ENCODE assay signal across 12 cellular contexts in genomic region chr12:104480826-104481457, GRCh38. TPM values are rescaled to one million over a fixed set of nuclear protein-coding genes. Genes with fewer than 3 reads are reported as not detected.
DNase-seq lines count a peak whose midpoint lies in the region; ATAC-seq and TF ChIP-seq lines count a peak whose summit lies in the region.
"Had no signal": no experiment of that assay in that cellular context is flagged by ENCODE, and none has a peak within 500 bp of the region (broad histone marks: within the 10 kb centered on the region; RNA-seq: fewer than 3 reads in every experiment).

No MANE protein-coding gene starts in this region.

- peaks cover 89 to 97% (median 96%) of the 10 kb centered on the region in 3 donors for H3K4me1 Mint-ChIP-seq in CD8-positive, alpha-beta memory T cell
- no peaks in the 10 kb centered on the region for H3K4me1 Mint-ChIP-seq in Calu3 (ENCODE audit: low read depth, unreplicated experiment)

- DNase-seq in CD8-positive, alpha-beta memory T cell, result no peak
- DNase-seq in epithelial cell of esophagus (ENCODE audit: low read depth), result peak; percentile 49
- peak; percentile 77 for DNase-seq in non-pigmented ciliary epithelial cell (ENCODE audit: low read depth)
- no peak for DNase-seq in Calu3
- DNase-seq in DMS 273 treated with DMSO at 0.1 percent for 48 hours (lab: John Stamatoyannopoulos, UW), result no peak
- DNase-seq: activated naive CD4-positive, alpha-beta T cell treated with anti-CD3 and anti-CD28 coated beads, Interleukin-2, amount 50 U/mL, for 16 hours; DMS79; glutamatergic neuron; SHP77 treated with DMSO at 0.1 percent for 48 hours had no signal

- no peak for TF ChIP-seq POLR2A in GM18505 (IDR thresholded peaks at IDR 0.05; ENCODE audit: borderline replicate concordance, extremely low read depth, insufficient read depth, insufficient read length)

- H3K9me2 ChIP-seq in OCI-LY1 (ENCODE audit: low read depth, low read length), result no peaks in the 10 kb centered on the region

- peaks cover 12% of the 10 kb centered on the region; the same call in 1 of the 2 replicates for H3K79me2 ChIP-seq in OCI-LY1 (ENCODE audit: insufficient read depth, low read length)

- no peaks in the 10 kb centered on the region for H3K9me3 ChIP-seq in CD8-positive, alpha-beta memory T cell (ENCODE audit: low read length)
- no peaks in the 10 kb centered on the region for H3K9me3 ChIP-seq in OCI-LY1 (ENCODE audit: low read length)

- H3K4me3 ChIP-seq in CD8-positive, alpha-beta memory T cell (ENCODE audit: low read length), result no peak overlapping the region
- H3K4me3 ChIP-seq in OCI-LY1 (ENCODE audit: low read depth, low read length, poor library complexity, severe bottlenecking) (no peak overlapping the region), epithelial cell of esophagus (ENCODE audit: low read length) (no peak overlapping the region)

- no peak overlapping the region; the same call in 1 of the 2 replicates for H3K4me2 ChIP-seq in OCI-LY1 (ENCODE audit: low read length)

- peaks cover 6 to 28% (median 14%) of the 10 kb centered on the region in 3 donors for H3K36me3 Mint-ChIP-seq in CD8-positive, alpha-beta memory T cell
- no peaks in the 10 kb centered on the region for H3K36me3 Mint-ChIP-seq in Calu3 (ENCODE audit: insufficient read depth, unreplicated experiment)

- BruUV-seq in Calu3 (replicated peaks; lab: Mats Ljungman, UMichigan), result no TSS peak

- CTCF ChIA-PET in CD8-positive, alpha-beta memory T cell (lab: Charles Lee), result interaction anchor here (0.9 kb wide), 1 partner anchor 13 kb away, joined by 3 read pairs; no protein-coding TSS in a partner anchor
- CTCF ChIA-PET in Calu3 (lab: Charles Lee), result no interaction called here

- no peak overlapping the region for H2AFZ ChIP-seq in OCI-LY1 (ENCODE audit: low read length)

- no peaks in the 10 kb centered on the region for H3K36me3 ChIP-seq in CD8-positive, alpha-beta memory T cell (ENCODE audit: insufficient read depth, low read length)
- H3K36me3 ChIP-seq in OCI-LY1 (ENCODE audit: insufficient read depth, low read length), result 0 out of 2 replicates have a peak, but pooled peaks cover 6% of the 10 kb centered on the region

- no peak overlapping the region for H3K27ac ChIP-seq in CD8-positive, alpha-beta memory T cell (ENCODE audit: low read depth, low read length)
- peak overlapping the region; percentile 86 for H3K27ac ChIP-seq in OCI-LY1 (ENCODE audit: low read depth, low read length, poor library complexity, severe bottlenecking)

- POLR2A ChIA-PET in CD8-positive, alpha-beta memory T cell (lab: Charles Lee), result interaction anchor here (0.7 kb wide), 1 partner anchor 193 kb away, joined by 3 read pairs; no protein-coding TSS in a partner anchor

- TF ChIP-seq CTCF in OCI-LY1 (IDR thresholded peaks at IDR 0.05; ENCODE audit: low read length) (no peak), epithelial cell of esophagus (IDR thresholded peaks at IDR 0.05; ENCODE audit: insufficient read depth, low read depth, low read length, missing control alignments) (no peak), Calu3 (IDR thresholded peaks at IDR 0.05; ENCODE audit: unreplicated experiment) (no peak)

- no peaks in the 10 kb centered on the region for H3K27me3 ChIP-seq in CD8-positive, alpha-beta memory T cell (ENCODE audit: insufficient read depth, low read length, poor library complexity, severe bottlenecking)
- no peaks in the 10 kb centered on the region for H3K27me3 ChIP-seq in OCI-LY1 (ENCODE audit: insufficient read depth, low read length)

- H3K27ac Mint-ChIP-seq in CD8-positive, alpha-beta memory T cell, result peak overlapping the region in 5 of 8 donors; percentile 22 to 82 (median 53)
- H3K27ac Mint-ChIP-seq in Calu3 (ENCODE audit: unreplicated experiment), result no peak overlapping the region

- peaks cover 82% of the 10 kb centered on the region for H3K4me1 ChIP-seq in CD8-positive, alpha-beta memory T cell (ENCODE audit: insufficient read depth, low read length)
- peaks cover 70% of the 10 kb centered on the region for H3K4me1 ChIP-seq in OCI-LY1 (ENCODE audit: insufficient read depth, low read length, severe bottlenecking)

- H3K9me3 Mint-ChIP-seq in CD8-positive, alpha-beta memory T cell, result no peaks in the 10 kb centered on the region
- no peaks in the 10 kb centered on the region for H3K9me3 Mint-ChIP-seq in Calu3 (ENCODE audit: low read depth, unreplicated experiment)

- no peaks in the 10 kb centered on the region for H4K20me1 ChIP-seq in OCI-LY1 (ENCODE audit: insufficient read depth, low read length)

- H3K27me3 Mint-ChIP-seq in CD8-positive, alpha-beta memory T cell, result no peaks in the 10 kb centered on the region
- peaks cover 20% of the 10 kb centered on the region for H3K27me3 Mint-ChIP-seq in Calu3 (ENCODE audit: unreplicated experiment)

- ATAC-seq in GM18505 (IDR thresholded peaks at IDR 0.05; ENCODE audit: unreplicated experiment) (no peak), HG02981 (IDR thresholded peaks at IDR 0.05; ENCODE audit: unreplicated experiment) (no peak)

- H3K4me3 Mint-ChIP-seq in CD8-positive, alpha-beta memory T cell, result peak overlapping the region in 2 of 7 donors; percentile 11 to 28
- H3K4me3 Mint-ChIP-seq in Calu3 (ENCODE audit: low read depth, unreplicated experiment), result no peak overlapping the region

- H3F3A ChIP-seq in OCI-LY1 (ENCODE audit: insufficient read depth, low read length), result no peaks in the 10 kb centered on the region; the same call in 1 of the 2 replicates

- intact Hi-C loops in Calu3 (cut with micrococcal nuclease; ENCODE audit: unreplicated experiment), result no loop called here

- no peak overlapping the region for H3K9ac ChIP-seq in OCI-LY1 (ENCODE audit: low read length)

RNA-seq across cellular contexts. Expression of gene CHST11, which starts 24.2 kb away (rescaled TPM):
- total RNA-seq in CD8-positive, alpha-beta memory T cell, result 10 to 100 TPM; 47.8 to 51.5 TPM
- 76.8 TPM for polyA plus RNA-seq in CD8-positive, alpha-beta memory T cell
- 1.1 and 1.4 TPM in 2 replicates for total RNA-seq in Calu3 (2022)

Comparison
In these comparisons a context has a peak if more than half of its experiments do, and no peak if none do; other contexts are left out.
1. DNase-seq: peak in epithelial cell of esophagus (single experiment) and non-pigmented ciliary epithelial cell (single experiment); none in CD8-positive, alpha-beta memory T cell (0 of 5), Calu3 (single experiment) and DMS 273 treated with DMSO at 0.1 percent for 48 hours (single experiment).
2. RNA of gene CHST11, which starts 24.2 kb away (total RNA-seq): 47.8 to 51.5 TPM in CD8-positive, alpha-beta memory T cell; 1.1 to 1.4 TPM in Calu3; every median in the first group is over 10 times any median in the second.